1 cellular context compared by ENCODE assay signal in the genomic region with DNA sequence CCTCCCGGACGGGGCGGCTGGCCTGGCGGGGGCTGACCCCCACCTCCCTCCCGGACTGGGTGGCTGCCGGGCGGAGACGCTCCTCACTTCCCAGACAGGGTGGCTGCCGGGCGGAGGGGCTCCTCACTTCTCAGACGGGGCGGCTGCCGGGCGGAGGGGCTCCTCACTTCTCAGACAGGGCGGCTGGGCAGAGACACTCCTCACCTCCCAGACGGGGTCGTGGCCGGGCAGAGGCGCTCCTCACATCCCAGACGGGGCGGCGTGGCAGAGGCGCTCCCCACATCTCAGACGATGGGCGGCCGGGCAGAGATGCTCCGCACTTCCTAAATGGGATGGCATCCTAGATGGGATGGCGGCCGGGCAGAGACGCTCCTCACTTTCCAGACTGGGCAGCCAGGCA. TPM values are rescaled to one million over a fixed set of nuclear protein-coding genes. Genes with fewer than 3 reads are reported as not detected.
"Had no signal": no experiment of that assay in that cellular context is flagged by ENCODE, and none has a peak within 500 bp of the region (broad histone marks: within the 10 kb centered on the region; RNA-seq: fewer than 3 reads in every experiment).

No MANE protein-coding gene starts in this region.

RNA-seq across cellular contexts. Expression of a gene that starts 48.5 kb away (rescaled TPM):
- total RNA-seq: glomerular endothelial cell had no signal
